1 cellular context compared by ENCODE assay signal in the genomic region with DNA sequence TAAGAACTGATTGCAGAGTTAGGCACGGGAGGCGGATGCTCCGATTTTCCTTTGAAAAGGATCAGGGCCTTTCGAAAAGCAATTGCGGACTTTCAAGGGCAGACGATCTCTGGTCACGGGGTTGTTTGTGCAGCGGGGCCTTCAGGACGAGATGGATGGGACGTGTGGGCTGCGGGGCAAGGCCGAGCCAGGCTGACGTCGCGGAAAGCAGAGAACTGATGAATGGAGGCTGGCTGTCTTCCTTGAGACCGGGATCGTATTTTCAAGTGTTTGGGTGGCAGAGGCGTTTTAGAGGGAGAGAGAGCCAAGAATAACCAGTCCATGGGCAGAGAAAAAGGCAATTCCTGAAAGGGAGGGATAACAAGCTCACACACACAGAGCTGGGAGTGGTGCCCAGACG.
A peak's percentile ranks its signal among the peaks of the same experiment; 100 is the strongest.
TF ChIP-seq lines count a peak whose summit lies in the region.

No MANE protein-coding gene starts in this region.

TF ChIP-seq in HepG2, 621 proteins besides CTCF, POLR2A, EP300 and RAD21 (continued from another document):
- TF ChIP-seq, protein P1, sequence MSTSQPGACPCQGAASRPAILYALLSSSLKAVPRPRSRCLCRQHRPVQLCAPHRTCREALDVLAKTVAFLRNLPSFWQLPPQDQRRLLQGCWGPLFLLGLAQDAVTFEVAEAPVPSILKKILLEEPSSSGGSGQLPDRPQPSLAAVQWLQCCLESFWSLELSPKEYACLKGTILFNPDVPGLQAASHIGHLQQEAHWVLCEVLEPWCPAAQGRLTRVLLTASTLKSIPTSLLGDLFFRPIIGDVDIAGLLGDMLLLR (CRISPR knock-in tag; IDR thresholded peaks at IDR 0.05): no peak
- TF ChIP-seq EZH2 (conservative IDR thresholded peaks at IDR 0.05; ENCODE audit: low read depth, low read length): no peak
- TF ChIP-seq, protein P2, sequence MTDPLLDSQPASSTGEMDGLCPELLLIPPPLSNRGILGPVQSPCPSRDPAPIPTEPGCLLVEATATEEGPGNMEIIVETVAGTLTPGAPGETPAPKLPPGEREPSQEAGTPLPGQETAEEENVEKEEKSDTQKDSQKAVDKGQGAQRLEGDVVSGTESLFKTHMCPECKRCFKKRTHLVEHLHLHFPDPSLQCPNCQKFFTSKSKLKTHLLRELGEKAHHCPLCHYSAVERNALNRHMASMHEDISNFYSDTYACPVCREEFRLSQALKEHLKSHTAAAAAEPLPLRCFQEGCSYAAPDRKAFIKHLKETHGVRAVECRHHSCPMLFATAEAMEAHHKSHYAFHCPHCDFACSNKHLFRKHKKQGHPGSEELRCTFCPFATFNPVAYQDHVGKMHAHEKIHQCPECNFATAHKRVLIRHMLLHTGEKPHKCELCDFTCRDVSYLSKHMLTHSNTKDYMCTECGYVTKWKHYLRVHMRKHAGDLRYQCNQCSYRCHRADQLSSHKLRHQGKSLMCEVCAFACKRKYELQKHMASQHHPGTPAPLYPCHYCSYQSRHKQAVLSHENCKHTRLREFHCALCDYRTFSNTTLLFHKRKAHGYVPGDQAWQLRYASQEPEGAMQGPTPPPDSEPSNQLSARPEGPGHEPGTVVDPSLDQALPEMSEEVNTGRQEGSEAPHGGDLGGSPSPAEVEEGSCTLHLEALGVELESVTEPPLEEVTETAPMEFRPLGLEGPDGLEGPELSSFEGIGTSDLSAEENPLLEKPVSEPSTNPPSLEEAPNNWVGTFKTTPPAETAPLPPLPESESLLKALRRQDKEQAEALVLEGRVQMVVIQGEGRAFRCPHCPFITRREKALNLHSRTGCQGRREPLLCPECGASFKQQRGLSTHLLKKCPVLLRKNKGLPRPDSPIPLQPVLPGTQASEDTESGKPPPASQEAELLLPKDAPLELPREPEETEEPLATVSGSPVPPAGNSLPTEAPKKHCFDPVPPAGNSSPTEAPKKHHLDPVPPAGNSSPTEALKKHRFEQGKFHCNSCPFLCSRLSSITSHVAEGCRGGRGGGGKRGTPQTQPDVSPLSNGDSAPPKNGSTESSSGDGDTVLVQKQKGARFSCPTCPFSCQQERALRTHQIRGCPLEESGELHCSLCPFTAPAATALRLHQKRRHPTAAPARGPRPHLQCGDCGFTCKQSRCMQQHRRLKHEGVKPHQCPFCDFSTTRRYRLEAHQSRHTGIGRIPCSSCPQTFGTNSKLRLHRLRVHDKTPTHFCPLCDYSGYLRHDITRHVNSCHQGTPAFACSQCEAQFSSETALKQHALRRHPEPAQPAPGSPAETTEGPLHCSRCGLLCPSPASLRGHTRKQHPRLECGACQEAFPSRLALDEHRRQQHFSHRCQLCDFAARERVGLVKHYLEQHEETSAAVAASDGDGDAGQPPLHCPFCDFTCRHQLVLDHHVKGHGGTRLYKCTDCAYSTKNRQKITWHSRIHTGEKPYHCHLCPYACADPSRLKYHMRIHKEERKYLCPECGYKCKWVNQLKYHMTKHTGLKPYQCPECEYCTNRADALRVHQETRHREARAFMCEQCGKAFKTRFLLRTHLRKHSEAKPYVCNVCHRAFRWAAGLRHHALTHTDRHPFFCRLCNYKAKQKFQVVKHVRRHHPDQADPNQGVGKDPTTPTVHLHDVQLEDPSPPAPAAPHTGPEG (CRISPR knock-in tag; IDR thresholded peaks at IDR 0.05): no peak
- TF ChIP-seq ATF1 (CRISPR knock-in tag; IDR thresholded peaks at IDR 0.05): no peak
- TF ChIP-seq, protein P3, sequence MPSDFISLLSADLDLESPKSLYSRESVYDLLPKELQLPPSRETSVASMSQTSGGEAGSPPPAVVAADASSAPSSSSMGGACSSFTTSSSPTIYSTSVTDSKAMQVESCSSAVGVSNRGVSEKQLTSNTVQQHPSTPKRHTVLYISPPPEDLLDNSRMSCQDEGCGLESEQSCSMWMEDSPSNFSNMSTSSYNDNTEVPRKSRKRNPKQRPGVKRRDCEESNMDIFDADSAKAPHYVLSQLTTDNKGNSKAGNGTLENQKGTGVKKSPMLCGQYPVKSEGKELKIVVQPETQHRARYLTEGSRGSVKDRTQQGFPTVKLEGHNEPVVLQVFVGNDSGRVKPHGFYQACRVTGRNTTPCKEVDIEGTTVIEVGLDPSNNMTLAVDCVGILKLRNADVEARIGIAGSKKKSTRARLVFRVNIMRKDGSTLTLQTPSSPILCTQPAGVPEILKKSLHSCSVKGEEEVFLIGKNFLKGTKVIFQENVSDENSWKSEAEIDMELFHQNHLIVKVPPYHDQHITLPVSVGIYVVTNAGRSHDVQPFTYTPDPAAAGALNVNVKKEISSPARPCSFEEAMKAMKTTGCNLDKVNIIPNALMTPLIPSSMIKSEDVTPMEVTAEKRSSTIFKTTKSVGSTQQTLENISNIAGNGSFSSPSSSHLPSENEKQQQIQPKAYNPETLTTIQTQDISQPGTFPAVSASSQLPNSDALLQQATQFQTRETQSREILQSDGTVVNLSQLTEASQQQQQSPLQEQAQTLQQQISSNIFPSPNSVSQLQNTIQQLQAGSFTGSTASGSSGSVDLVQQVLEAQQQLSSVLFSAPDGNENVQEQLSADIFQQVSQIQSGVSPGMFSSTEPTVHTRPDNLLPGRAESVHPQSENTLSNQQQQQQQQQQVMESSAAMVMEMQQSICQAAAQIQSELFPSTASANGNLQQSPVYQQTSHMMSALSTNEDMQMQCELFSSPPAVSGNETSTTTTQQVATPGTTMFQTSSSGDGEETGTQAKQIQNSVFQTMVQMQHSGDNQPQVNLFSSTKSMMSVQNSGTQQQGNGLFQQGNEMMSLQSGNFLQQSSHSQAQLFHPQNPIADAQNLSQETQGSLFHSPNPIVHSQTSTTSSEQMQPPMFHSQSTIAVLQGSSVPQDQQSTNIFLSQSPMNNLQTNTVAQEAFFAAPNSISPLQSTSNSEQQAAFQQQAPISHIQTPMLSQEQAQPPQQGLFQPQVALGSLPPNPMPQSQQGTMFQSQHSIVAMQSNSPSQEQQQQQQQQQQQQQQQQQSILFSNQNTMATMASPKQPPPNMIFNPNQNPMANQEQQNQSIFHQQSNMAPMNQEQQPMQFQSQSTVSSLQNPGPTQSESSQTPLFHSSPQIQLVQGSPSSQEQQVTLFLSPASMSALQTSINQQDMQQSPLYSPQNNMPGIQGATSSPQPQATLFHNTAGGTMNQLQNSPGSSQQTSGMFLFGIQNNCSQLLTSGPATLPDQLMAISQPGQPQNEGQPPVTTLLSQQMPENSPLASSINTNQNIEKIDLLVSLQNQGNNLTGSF (CRISPR knock-in tag; IDR thresholded peaks at IDR 0.05): no peak
- TF ChIP-seq ZEB1 (IDR thresholded peaks at IDR 0.05; ENCODE audit: insufficient replicate concordance, low read depth): no peak
- TF ChIP-seq ZBTB38 (CRISPR knock-in tag; IDR thresholded peaks at IDR 0.05): peak; percentile 93
- no peak for TF ChIP-seq ZKSCAN5 (CRISPR knock-in tag; IDR thresholded peaks at IDR 0.05)
- TF ChIP-seq, protein P4, sequence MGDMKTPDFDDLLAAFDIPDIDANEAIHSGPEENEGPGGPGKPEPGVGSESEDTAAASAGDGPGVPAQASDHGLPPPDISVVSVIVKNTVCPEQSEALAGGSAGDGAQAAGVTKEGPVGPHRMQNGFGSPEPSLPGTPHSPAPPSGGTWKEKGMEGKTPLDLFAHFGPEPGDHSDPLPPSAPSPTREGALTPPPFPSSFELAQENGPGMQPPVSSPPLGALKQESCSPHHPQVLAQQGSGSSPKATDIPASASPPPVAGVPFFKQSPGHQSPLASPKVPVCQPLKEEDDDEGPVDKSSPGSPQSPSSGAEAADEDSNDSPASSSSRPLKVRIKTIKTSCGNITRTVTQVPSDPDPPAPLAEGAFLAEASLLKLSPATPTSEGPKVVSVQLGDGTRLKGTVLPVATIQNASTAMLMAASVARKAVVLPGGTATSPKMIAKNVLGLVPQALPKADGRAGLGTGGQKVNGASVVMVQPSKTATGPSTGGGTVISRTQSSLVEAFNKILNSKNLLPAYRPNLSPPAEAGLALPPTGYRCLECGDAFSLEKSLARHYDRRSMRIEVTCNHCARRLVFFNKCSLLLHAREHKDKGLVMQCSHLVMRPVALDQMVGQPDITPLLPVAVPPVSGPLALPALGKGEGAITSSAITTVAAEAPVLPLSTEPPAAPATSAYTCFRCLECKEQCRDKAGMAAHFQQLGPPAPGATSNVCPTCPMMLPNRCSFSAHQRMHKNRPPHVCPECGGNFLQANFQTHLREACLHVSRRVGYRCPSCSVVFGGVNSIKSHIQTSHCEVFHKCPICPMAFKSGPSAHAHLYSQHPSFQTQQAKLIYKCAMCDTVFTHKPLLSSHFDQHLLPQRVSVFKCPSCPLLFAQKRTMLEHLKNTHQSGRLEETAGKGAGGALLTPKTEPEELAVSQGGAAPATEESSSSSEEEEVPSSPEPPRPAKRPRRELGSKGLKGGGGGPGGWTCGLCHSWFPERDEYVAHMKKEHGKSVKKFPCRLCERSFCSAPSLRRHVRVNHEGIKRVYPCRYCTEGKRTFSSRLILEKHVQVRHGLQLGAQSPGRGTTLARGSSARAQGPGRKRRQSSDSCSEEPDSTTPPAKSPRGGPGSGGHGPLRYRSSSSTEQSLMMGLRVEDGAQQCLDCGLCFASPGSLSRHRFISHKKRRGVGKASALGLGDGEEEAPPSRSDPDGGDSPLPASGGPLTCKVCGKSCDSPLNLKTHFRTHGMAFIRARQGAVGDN (CRISPR knock-in tag; IDR thresholded peaks at IDR 0.05): peak; percentile 77
- TF ChIP-seq ZNF879 (CRISPR knock-in tag; IDR thresholded peaks at IDR 0.05): no peak
- TF ChIP-seq STAG1 (CRISPR knock-in tag; IDR thresholded peaks at IDR 0.05): no peak
- TF ChIP-seq, protein P5, sequence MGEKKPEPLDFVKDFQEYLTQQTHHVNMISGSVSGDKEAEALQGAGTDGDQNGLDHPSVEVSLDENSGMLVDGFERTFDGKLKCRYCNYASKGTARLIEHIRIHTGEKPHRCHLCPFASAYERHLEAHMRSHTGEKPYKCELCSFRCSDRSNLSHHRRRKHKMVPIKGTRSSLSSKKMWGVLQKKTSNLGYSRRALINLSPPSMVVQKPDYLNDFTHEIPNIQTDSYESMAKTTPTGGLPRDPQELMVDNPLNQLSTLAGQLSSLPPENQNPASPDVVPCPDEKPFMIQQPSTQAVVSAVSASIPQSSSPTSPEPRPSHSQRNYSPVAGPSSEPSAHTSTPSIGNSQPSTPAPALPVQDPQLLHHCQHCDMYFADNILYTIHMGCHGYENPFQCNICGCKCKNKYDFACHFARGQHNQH (CRISPR knock-in tag; IDR thresholded peaks at IDR 0.05): no peak
- TF ChIP-seq MLLT10 (CRISPR knock-in tag; IDR thresholded peaks at IDR 0.05): no peak
- TF ChIP-seq, protein P6, sequence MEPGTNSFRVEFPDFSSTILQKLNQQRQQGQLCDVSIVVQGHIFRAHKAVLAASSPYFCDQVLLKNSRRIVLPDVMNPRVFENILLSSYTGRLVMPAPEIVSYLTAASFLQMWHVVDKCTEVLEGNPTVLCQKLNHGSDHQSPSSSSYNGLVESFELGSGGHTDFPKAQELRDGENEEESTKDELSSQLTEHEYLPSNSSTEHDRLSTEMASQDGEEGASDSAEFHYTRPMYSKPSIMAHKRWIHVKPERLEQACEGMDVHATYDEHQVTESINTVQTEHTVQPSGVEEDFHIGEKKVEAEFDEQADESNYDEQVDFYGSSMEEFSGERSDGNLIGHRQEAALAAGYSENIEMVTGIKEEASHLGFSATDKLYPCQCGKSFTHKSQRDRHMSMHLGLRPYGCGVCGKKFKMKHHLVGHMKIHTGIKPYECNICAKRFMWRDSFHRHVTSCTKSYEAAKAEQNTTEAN (CRISPR knock-in tag; conservative IDR thresholded peaks at IDR 0.05): no peak
- TF ChIP-seq KMT2B (CRISPR knock-in tag; IDR thresholded peaks at IDR 0.05): no peak
